10 cellular contexts compared by ENCODE assay signal in genomic region chr19:53878786-53879144, GRCh38. TPM values are rescaled to one million over a fixed set of nuclear protein-coding genes. Genes with fewer than 3 reads are reported as not detected.
A peak's percentile ranks its signal among the peaks of the same experiment; 100 is the strongest.
DNase-seq lines count a peak whose midpoint lies in the region; TF ChIP-seq lines count a peak whose summit lies in the region.
"Had no signal": no experiment of that assay in that cellular context is flagged by ENCODE, and none has a peak within 500 bp of the region (broad histone marks: within the 10 kb centered on the region; RNA-seq: fewer than 3 reads in every experiment).

No MANE protein-coding gene starts in this region.

- H2BK20ac ChIP-seq in H9 (ENCODE audit: low read depth, low read length, poor library complexity, severe bottlenecking), result no peak overlapping the region

- peaks cover 23% of the 10 kb centered on the region for H3F3A ChIP-seq in smooth muscle cell (ENCODE audit: low read depth)

- peak overlapping the region; percentile 83 for H3K4me3 ChIP-seq in WERI-Rb-1 (ENCODE audit: low read depth, low read length)
- peak overlapping the region; percentile 84 for H3K4me3 ChIP-seq in iPS-20b (ENCODE audit: low read length)
- peak overlapping the region; percentile 60 for H3K4me3 ChIP-seq in smooth muscle cell

- DNase-seq in H9, result no peak
- DNase-seq in WERI-Rb-1, result no peak
- DNase-seq in smooth muscle cell (lab: John Stamatoyannopoulos, UW; ENCODE audit: unreplicated experiment), result no peak
- DNase-seq in DMS53 (lab: John Stamatoyannopoulos, UW), result no peak
- DNase-seq in AML-193 (lab: John Stamatoyannopoulos, UW), result no peak
- DNase-seq in ACHN, result no peak
- DNase-seq in NCI-H2029 (lab: John Stamatoyannopoulos, UW), result no peak

- no peak overlapping the region for H3K56ac ChIP-seq in H9 (ENCODE audit: insufficient read length, low read depth, low read length)

- H3K4me1 ChIP-seq in H9 (ENCODE audit: insufficient read depth, low read length) (no peaks in the 10 kb centered on the region; the same call in 1 of the 2 replicates), iPS-20b (ENCODE audit: insufficient read depth, low read length) (peaks cover 22% of the 10 kb centered on the region), smooth muscle cell (ENCODE audit: low read depth) (peaks cover 6% of the 10 kb centered on the region)

- no peak overlapping the region; a peak in 1 of 5 replicates for H3K4me3 Mint-ChIP-seq in H9
- H3K4me3 Mint-ChIP-seq: stimulated activated memory B cell treated with anti-CD40 and anti-IgM and Interleukin-4, amounts not matched to agents 10 μg/mL and 1 μg/mL and 100 μg/mL, for 72 hours had no signal

- H4K91ac ChIP-seq in H9 (ENCODE audit: insufficient read length, low read depth, low read length), result no peak overlapping the region

- H3K36me3 ChIP-seq in WERI-Rb-1 (peaks cover 7% of the 10 kb centered on the region), iPS-20b (ENCODE audit: insufficient read depth, low read depth, low read length) (peaks cover 26% of the 10 kb centered on the region), smooth muscle cell (ENCODE audit: low read depth) (no peaks in the 10 kb centered on the region)

- H3K4ac ChIP-seq in H9 (ENCODE audit: low read depth, low read length), result no peak overlapping the region

- peaks cover 21 to 30% of the 10 kb centered on the region in 2 experiments for H3K4me1 Mint-ChIP-seq in H9

- H4K20me1 ChIP-seq in H9 (ENCODE audit: control insufficient read depth, insufficient read depth, insufficient read length), result no peaks in the 10 kb centered on the region
- peaks cover 35% of the 10 kb centered on the region for H4K20me1 ChIP-seq in smooth muscle cell (ENCODE audit: low read depth)

- H4K8ac ChIP-seq in H9 (replicated peaks; ENCODE audit: insufficient read length, low read depth, low read length), result no peak overlapping the region

- peaks cover 37% of the 10 kb centered on the region for H3K23me2 ChIP-seq in H9 (ENCODE audit: insufficient read length, low read depth, low read length, poor library complexity, severe bottlenecking)

- no peaks in the 10 kb centered on the region for H3K9me3 Mint-ChIP-seq in H9

- peaks cover 9% of the 10 kb centered on the region for H3K27me3 Mint-ChIP-seq in H9 (ENCODE audit: low read depth)

- H3K9ac ChIP-seq in H9 (ENCODE audit: extremely low read depth, insufficient read length, low read length), result peak overlapping the region; percentile 78
- H3K9ac ChIP-seq in iPS-20b (ENCODE audit: low read depth, low read length), result peak overlapping the region; percentile 81; the same call in 1 of the 2 replicates
- H3K9ac ChIP-seq in smooth muscle cell (ENCODE audit: low read depth), result peak overlapping the region; percentile 41

- no CpG with 5 or more reads among the region's 12 CpGs for WGBS in H9 (ENCODE audit: extremely low coverage, insufficient read length, low lambda C conversion rate)
- 64% methylated on average over 12 of the region's 12 CpGs for WGBS in smooth muscle cell (ENCODE audit: low lambda C conversion rate)

- no peaks in the 10 kb centered on the region for H3K79me2 ChIP-seq in H9 (ENCODE audit: insufficient read depth, low read length)
- peaks cover 5% of the 10 kb centered on the region for H3K79me2 ChIP-seq in smooth muscle cell (ENCODE audit: low read depth)

- peak overlapping the region; percentile 41 to 95 (median 46); a peak in 5 of 7 replicates for H3K27ac Mint-ChIP-seq in H9
- H3K27ac Mint-ChIP-seq: stimulated activated memory B cell treated with anti-CD40 and anti-IgM and Interleukin-4, amounts not matched to agents 10 μg/mL and 1 μg/mL and 100 μg/mL, for 72 hours had no signal

- H2AFZ ChIP-seq in H9 (ENCODE audit: low read length) (no peak overlapping the region), smooth muscle cell (ENCODE audit: low read depth) (no peak overlapping the region)

- no peak overlapping the region for H2AK5ac ChIP-seq in H9 (ENCODE audit: insufficient read length, low read length)

- H2BK15ac ChIP-seq in H9 (ENCODE audit: low read depth, low read length), result no peak overlapping the region

- no peak overlapping the region for H3K23ac ChIP-seq in H9 (ENCODE audit: insufficient read length, low read depth, low read length)

- H3K36me3 Mint-ChIP-seq in H9 (ENCODE audit: insufficient read depth in 1 of 3, low read depth in 3 of 3), result peaks cover 10 to 25% (median 19%) of the 10 kb centered on the region in 3 experiments; a peak in 6 of 7 replicates

- H2BK12ac ChIP-seq in H9 (ENCODE audit: insufficient read length, low read depth, low read length), result no peak overlapping the region

- peak overlapping the region; percentile 90 for H3K4me2 ChIP-seq in H9 (ENCODE audit: insufficient read depth, insufficient read length, low read length)
- H3K4me2 ChIP-seq in smooth muscle cell, result peak overlapping the region; percentile 86

- H3K18ac ChIP-seq in H9 (ENCODE audit: insufficient read length, low read depth, low read length), result peak overlapping the region; percentile 51

- no peak overlapping the region; the same call in 1 of the 2 replicates for H3K14ac ChIP-seq in H9 (ENCODE audit: insufficient read depth, low read length)

- no peak overlapping the region for H4K5ac ChIP-seq in H9 (ENCODE audit: insufficient read length, low read depth, low read length)

- H3K27me3 ChIP-seq in H9 (ENCODE audit: insufficient read depth, low read length) (no peaks in the 10 kb centered on the region), WERI-Rb-1 (ENCODE audit: insufficient read depth, low read depth, severe bottlenecking) (peaks cover 14% of the 10 kb centered on the region), iPS-20b (ENCODE audit: insufficient read depth, low read length) (peaks cover 39% of the 10 kb centered on the region), smooth muscle cell (ENCODE audit: low read depth) (peaks cover 38% of the 10 kb centered on the region)

- H3K9me3 ChIP-seq in H9 (ENCODE audit: control insufficient read depth, low read depth, low read length), result no peaks in the 10 kb centered on the region
- H3K9me3 ChIP-seq in WERI-Rb-1 (ENCODE audit: severe bottlenecking), result no peaks in the 10 kb centered on the region
- H3K9me3 ChIP-seq in iPS-20b (ENCODE audit: insufficient read depth, low read depth, low read length), result no peaks in the 10 kb centered on the region
- H3K9me3 ChIP-seq in smooth muscle cell (replicated peaks; ENCODE audit: low read depth), result no peaks in the 10 kb centered on the region

- H2BK120ac ChIP-seq in H9 (ENCODE audit: low read depth, low read length, poor library complexity, severe bottlenecking), result no peak overlapping the region

- no peak overlapping the region for H2BK5ac ChIP-seq in H9 (ENCODE audit: insufficient read length, low read length)

- H3K27ac ChIP-seq in H9 (ENCODE audit: insufficient read length, low read depth, low read length) (no peak overlapping the region), WERI-Rb-1 (peak overlapping the region; percentile 75), iPS-20b (ENCODE audit: low read length) (no peak overlapping the region), smooth muscle cell (ENCODE audit: low read depth) (no peak overlapping the region)

- in situ Hi-C loops in ACHN (cut with HindIII; ENCODE audit: low pct_ligation_motif_present, low pct_unique_long_range_greater_than_20kb, low sequenced_read_pairs), result no loop called here

- H3T11ph ChIP-seq in H9 (ENCODE audit: low read length), result no peak overlapping the region

- H3K79me1 ChIP-seq in H9 (ENCODE audit: insufficient read depth, low read depth, low read length, poor library complexity, severe bottlenecking), result no peaks in the 10 kb centered on the region

- TF ChIP-seq CTCF in H9 (conservative IDR thresholded peaks at IDR 0.05) (no peak), WERI-Rb-1 (IDR thresholded peaks at IDR 0.05; ENCODE audit: low read depth, low read length) (no peak), smooth muscle cell (IDR thresholded peaks at IDR 0.05; ENCODE audit: borderline replicate concordance, insufficient read depth, poor library complexity, severe bottlenecking) (no peak)

RNA-seq across cellular contexts. Expression of gene PRKCG, which starts 3.2 kb away (rescaled TPM):
- total RNA-seq in H9 (2021) (7.1 and 8.8 TPM in 2 replicates), smooth muscle cell (0.18 TPM in 1 of 2 replicates, not detected in the other)
- polyA plus RNA-seq in smooth muscle cell, result 0.51 and 0.59 TPM in 2 replicates
- total RNA-seq: lung microvascular endothelial cell had no signal

RNA-seq across cellular contexts. Expression of gene MYADM, which starts 11.1 kb away (rescaled TPM):
- total RNA-seq in H9 (2021) (116 and 123 TPM in 2 replicates), smooth muscle cell (83.8 and 97.6 TPM in 2 replicates)
- polyA plus RNA-seq in smooth muscle cell, result 193 and 247 TPM in 2 replicates

RNA-seq across cellular contexts. Expression of gene CACNG7, which starts 30.3 kb away (rescaled TPM):
- total RNA-seq in H9 (2021) (22.1 and 22.7 TPM in 2 replicates), smooth muscle cell (2.3 and 6.1 TPM in 2 replicates)
- 0.59 and 1.3 TPM in 2 replicates for polyA plus RNA-seq in smooth muscle cell
- total RNA-seq: lung microvascular endothelial cell had no signal

RNA-seq across cellular contexts. Expression of gene NLRP12, which starts 54.7 kb away (rescaled TPM):
- total RNA-seq in H9 (2021) (3.6 and 4.0 TPM in 2 replicates), smooth muscle cell (0.04 TPM in 1 of 2 replicates, not detected in the other)
- not detected in 2 replicates for polyA plus RNA-seq in smooth muscle cell
